ENCODE assay signal across 36 cellular contexts in genomic region chr5:154172785-154173184, GRCh38.
"Had no signal": no experiment of that assay in that cellular context is flagged by ENCODE, and none has a peak within 500 bp of the region (broad histone marks: within the 10 kb centered on the region; RNA-seq: fewer than 3 reads in every experiment).

No MANE protein-coding gene starts in this region.

- H3K36me3 ChIP-seq: MG63 had no signal

- H3K4me2 ChIP-seq: KMS-11 had no signal

- H3K9ac ChIP-seq: KMS-11 had no signal

- H3K4me3 ChIP-seq: MG63 had no signal

- DNase-seq: Karpas-422, Kasumi-1, MG63, MM.1S, MV-4-11, NCI-H1048, NCI-H1092, NCI-H1092 treated with DMSO at 0.1 percent for 48 hours, NCI-H1105, NCI-H1105 treated with DMSO at 0.1 percent for 48 hours, NCI-H1417, NCI-H1417 treated with DMSO at 0.1 percent for 48 hours, NCI-H1436, NCI-H1436 treated with DMSO at 0.1 percent for 48 hours, NCI-H146, NCI-H1694, NCI-H1694 treated with DMSO at 0.1 percent for 48 hours, NCI-H187, NCI-H187 treated with DMSO at 0.1 percent for 48 hours, NCI-H1930, NCI-H2029, NCI-H2029 treated with DMSO at 0.1 percent for 48 hours, NCI-H2081, NCI-H2081 treated with DMSO at 0.1 percent for 48 hours, NCI-H2107, NCI-H2171, NCI-H2171 treated with DMSO at 0.1 percent for 48 hours, NCI-H2227 treated with DMSO at 0.1 percent for 48 hours, NCI-H226, NCI-H345, NCI-H446, NCI-H446 treated with DMSO at 0.1 percent for 48 hours, NCI-H510A, NCI-H510A treated with DMSO at 0.1 percent for 48 hours, NCI-H524 had no signal

- H3K27ac ChIP-seq: KMS-11 had no signal

- H3K27me3 ChIP-seq: MG63 had no signal
